Comparison of ENCODE assay signal across 30 cellular contexts in the genomic region with DNA sequence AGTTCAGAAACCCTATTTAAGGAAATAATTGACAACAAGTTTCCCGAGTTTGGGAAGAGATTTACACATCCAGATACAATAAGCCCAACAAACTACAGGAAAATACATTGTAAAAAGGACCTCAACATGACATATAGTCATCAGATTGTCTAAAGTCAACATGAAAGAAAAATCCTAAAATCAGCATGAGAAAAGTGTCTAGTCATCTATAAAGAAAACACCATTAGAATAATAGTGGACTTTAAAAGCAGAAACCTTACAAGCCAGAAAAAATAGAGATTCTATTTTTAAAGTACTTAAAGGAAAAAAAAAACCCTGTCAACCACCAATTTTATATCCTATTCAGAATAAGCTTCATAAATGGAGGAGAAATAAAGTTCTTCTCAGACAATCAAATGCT. TPM values are rescaled to one million over a fixed set of nuclear protein-coding genes. Genes with fewer than 3 reads are reported as not detected.
DNase-seq lines count a peak whose midpoint lies in the region; ATAC-seq, FAIRE-seq and TF ChIP-seq lines count a peak whose summit lies in the region.
"Had no signal": no experiment of that assay in that cellular context is flagged by ENCODE, and none has a peak within 500 bp of the region (broad histone marks: within the 10 kb centered on the region; RNA-seq: fewer than 3 reads in every experiment).

No MANE protein-coding gene starts in this region.

- H3K4me3 ChIP-seq in HepG2 (replicated peaks in 1 of 3; ENCODE audit: insufficient read depth in 1 of 3, low read depth in 2 of 3, low read length in 3 of 3) (no peak overlapping the region), right lobe of liver (no peak overlapping the region), K562 (no peak overlapping the region)
- H3K4me3 ChIP-seq: BLaER1, GM12878 had no signal

- TF ChIP-seq EP300 in HepG2 (IDR thresholded peaks at IDR 0.05; ENCODE audit: low read depth in 2 of 2, low read length in 2 of 2), result no peak
- no peak for TF ChIP-seq EP300 in HepG2 (CRISPR knock-in tag; IDR thresholded peaks at IDR 0.05; ENCODE audit: borderline replicate concordance)
- TF ChIP-seq EP300 in K562 (IDR thresholded peaks at IDR 0.05; ENCODE audit: low read length), result no peak

- H3K9ac ChIP-seq in HepG2 (ENCODE audit: insufficient read depth, low read depth, low read length) (no peak overlapping the region), K562 (ENCODE audit: insufficient read depth in 1 of 2, low read depth in 2 of 2, low read length in 2 of 2) (no peak overlapping the region)
- H3K9ac ChIP-seq: BLaER1 had no signal

- no peak for DNase-seq in HepG2 (ENCODE audit: low spot score)
- DNase-seq in right lobe of liver, result no peak
- DNase-seq in K562 (ENCODE audit: extremely low read depth in 1 of 4, low spot score in 3 of 4), result no peak
- DNase-seq in activated CD8-positive, alpha-beta memory T cell treated with anti-CD3 and anti-CD28 coated beads, Interleukin-2, amount 50 U/mL, for 4 hours, result no peak
- DNase-seq: ACHN; BE2C; C1 segment of cervical spinal cord; CD4-positive, alpha-beta memory T cell; CD4-positive, CD25-positive, alpha-beta regulatory T cell; CD8-positive, alpha-beta memory T cell; COR-L47; DMS 273 treated with DMSO at 0.1 percent for 48 hours; DMS153; DMS53; DMS79; DND-41; EL; GDM1 had no signal

- H3K4me1 ChIP-seq in HepG2 (ENCODE audit: insufficient read depth, low read length), result no peaks in the 10 kb centered on the region
- H3K4me1 ChIP-seq in right lobe of liver, result no peaks in the 10 kb centered on the region
- no peaks in the 10 kb centered on the region for H3K4me1 ChIP-seq in K562 (replicated peaks in 1 of 2; ENCODE audit: control insufficient read depth in 2 of 2, insufficient read depth in 2 of 2, low read length in 2 of 2)
- H3K4me1 ChIP-seq: BE2C, BLaER1 had no signal

- 3% methylated on average over 1 of the region's 1 CpG for WGBS in HepG2 (ENCODE audit: low lambda C conversion rate)
- WGBS in right lobe of liver (ENCODE audit: insufficient coverage, low coverage, low lambda C conversion rate, missing lambda C conversion rate), result 5% methylated on average over 1 of the region's 1 CpG
- 0% methylated on average over 1 of the region's 1 CpG for WGBS in K562 (ENCODE audit: insufficient coverage, low coverage, missing lambda C conversion rate)

- H3K4me2 ChIP-seq in HepG2 (ENCODE audit: low read depth, low read length) (no peak overlapping the region), K562 (ENCODE audit: insufficient read depth, low read length) (no peak overlapping the region)
- H3K4me2 ChIP-seq: BLaER1 had no signal

- no peaks in the 10 kb centered on the region for H3K79me2 ChIP-seq in HepG2 (ENCODE audit: insufficient read depth, low read length)
- H3K79me2 ChIP-seq in K562 (ENCODE audit: control insufficient read depth, insufficient read depth, low read length), result no peaks in the 10 kb centered on the region

- FAIRE-seq in HepG2 (lab: Jason Lieb, UNC), result no peak
- FAIRE-seq in K562 (lab: Jason Lieb, UNC), result no peak
- FAIRE-seq: GM12878, GM12892, GM18507, GM19239 had no signal

- H3K36me3 ChIP-seq in HepG2 (replicated peaks in 1 of 2; ENCODE audit: control insufficient read depth in 1 of 2, insufficient read depth in 2 of 2, low read length in 2 of 2) (no peaks in the 10 kb centered on the region), right lobe of liver (no peaks in the 10 kb centered on the region), K562 (ENCODE audit: control insufficient read depth, insufficient read depth, low read length) (no peaks in the 10 kb centered on the region)
- H3K36me3 ChIP-seq: BE2C, BLaER1 had no signal

- H4K20me1 ChIP-seq in HepG2 (ENCODE audit: insufficient read depth, low read length) (no peaks in the 10 kb centered on the region), K562 (replicated peaks; ENCODE audit: control insufficient read depth, insufficient read depth, low read length) (no peaks in the 10 kb centered on the region)
- H4K20me1 ChIP-seq: BLaER1 had no signal

- intact Hi-C loops in HepG2 (cut with micrococcal nuclease; ENCODE audit: unreplicated experiment) (no loop called here), right lobe of liver (cut with DNase I) (no loop called here), K562 (cut with micrococcal nuclease) (no loop called here)

- no peak for ATAC-seq in HepG2
- ATAC-seq in right lobe of liver, result no peak
- ATAC-seq in K562, result no peak
- ATAC-seq: GM12878 had no signal

- CTCF ChIA-PET in HepG2 (lab: Yijun Ruan, JAX; ENCODE audit: low intra/inter-chr PET ratio, low total read pairs), result no interaction called here
- CTCF ChIA-PET in K562 (lab: Yijun Ruan, JAX; ENCODE audit: low intra/inter-chr PET ratio), result no interaction called here

- no peaks in the 10 kb centered on the region; a peak in 1 of 5 replicates for H3K27me3 ChIP-seq in HepG2 (ENCODE audit: control insufficient read depth in 1 of 2, insufficient read depth in 2 of 2, low read length in 2 of 2)
- no peaks in the 10 kb centered on the region for H3K27me3 ChIP-seq in right lobe of liver
- no peaks in the 10 kb centered on the region; a peak in 1 of 5 replicates for H3K27me3 ChIP-seq in K562 (ENCODE audit: control insufficient read depth in 2 of 2, insufficient read depth in 2 of 2, low read length in 2 of 2)
- H3K27me3 ChIP-seq: BE2C, BLaER1 had no signal

- H3K9me3 ChIP-seq in HepG2 (ENCODE audit: low read length), result no peaks in the 10 kb centered on the region
- H3K9me3 ChIP-seq in right lobe of liver, result no peaks in the 10 kb centered on the region
- no peaks in the 10 kb centered on the region for H3K9me3 ChIP-seq in K562 (replicated peaks; ENCODE audit: control insufficient read depth, insufficient read depth, low read depth, low read length)
- H3K9me3 ChIP-seq: BE2C, BLaER1 had no signal

- no peaks in the 10 kb centered on the region for H3K9me1 ChIP-seq in K562 (ENCODE audit: control insufficient read depth, insufficient read depth, low read length)

- TF ChIP-seq POLR2A in HepG2 (IDR thresholded peaks at IDR 0.05; ENCODE audit: insufficient read depth in 1 of 2, low read depth in 2 of 2, low read length in 2 of 2) (no peak), right lobe of liver (IDR thresholded peaks at IDR 0.05) (no peak), K562 (conservative IDR thresholded peaks at IDR 0.05) (no peak)

- TF ChIP-seq RAD21 in HepG2 (CRISPR knock-in tag; IDR thresholded peaks at IDR 0.05) (no peak), K562 (CRISPR knock-in tag; conservative IDR thresholded peaks at IDR 0.05 in 1 of 2, IDR thresholded peaks at IDR 0.05 in 1 of 2) (no peak)

- in situ Hi-C loops in HepG2 (cut with HindIII; ENCODE audit: extremely low pct_ligation_motif_present, low pct_unique_long_range_greater_than_20kb) (no loop called here), K562 (cut with MboI) (no loop called here)

- POLR2A ChIA-PET in HepG2 (lab: Yijun Ruan, JAX) (no interaction called here), K562 (lab: Yijun Ruan, JAX) (no interaction called here)

- BruUV-seq in HepG2 (replicated peaks; lab: Mats Ljungman, UMichigan), result no TSS peak
- BruUV-seq in K562 (replicated peaks; lab: Mats Ljungman, UMichigan), result no TSS peak

- H3K27ac ChIP-seq in HepG2 (ENCODE audit: extremely low read length, insufficient read depth, low read length), result no peak overlapping the region
- H3K27ac ChIP-seq in right lobe of liver, result no peak overlapping the region
- H3K27ac ChIP-seq in K562 (ENCODE audit: extremely low read depth, low read depth, low read length), result no peak overlapping the region
- H3K27ac ChIP-seq: 22Rv1, BLaER1 had no signal

- TF ChIP-seq CTCF in HepG2 (CRISPR knock-in tag; IDR thresholded peaks at IDR 0.05) (no peak), right lobe of liver (IDR thresholded peaks at IDR 0.05) (no peak), K562 (IDR thresholded peaks at IDR 0.05 in 2 of 3, conservative IDR thresholded peaks at IDR 0.05 in 1 of 3; ENCODE audit: insufficient read depth in 2 of 3, low read depth in 1 of 3, low read length in 3 of 3) (no peak)

- no peak overlapping the region for H2AFZ ChIP-seq in HepG2 (ENCODE audit: low read length)
- no peak overlapping the region for H2AFZ ChIP-seq in K562 (ENCODE audit: low read depth, low read length)

RNA-seq across cellular contexts. Expression of a gene that starts 1.4 kb away (rescaled TPM):
- total RNA-seq in HepG2 (2016; rRNA removed; fragmentation: Illumina TruSeq; extraction: Trizol) (not detected in 2 replicates), right lobe of liver (not detected), K562 (2014; rRNA removed) (not detected in 2 replicates), K562 (2014; rRNA removed; fragmentation: Illumina TruSeq; extraction: Trizol) (not detected in 2 replicates), K562 (2015; rRNA removed; fragmentation: Illumina TruSeq; extraction: Trizol) (not detected in 2 replicates), K562 (2021) (not detected in 2 replicates)
- total RNA-seq in HepG2 (2016; cell fraction: cytosol; rRNA removed; fragmentation: Illumina TruSeq; extraction: Trizol; ENCODE audit: low read depth), result not detected in 2 replicates
- not detected in 2 replicates for total RNA-seq in HepG2 (2016; cell fraction: insoluble cytoplasmic fraction; rRNA removed; fragmentation: Illumina TruSeq; extraction: Trizol)
- not detected in 2 replicates for total RNA-seq in HepG2 (2016; cell fraction: membrane; rRNA removed; fragmentation: Illumina TruSeq; extraction: Trizol)
- total RNA-seq in HepG2 (2016; cell fraction: nucleus; rRNA removed; fragmentation: Illumina TruSeq; extraction: Trizol), result not detected in 2 replicates
- polyA plus RNA-seq in HepG2 (2011; rRNA removed) (not detected in 2 replicates), K562 (2011; rRNA removed) (not detected in 2 replicates), K562 (2014; fragmentation: Illumina TruSeq; extraction: Trizol) (not detected in 2 replicates), K562 (2014; fragmentation: Nextera tagmentation; extraction: Ambion mirVana) (not detected), K562 (2014; rRNA removed) (not detected in 2 replicates)
- polyA plus RNA-seq in HepG2 (2011; cell fraction: cytosol; rRNA removed), result not detected in 2 replicates
- polyA plus RNA-seq in HepG2 (2011; cell fraction: nucleus; rRNA removed), result not detected in 2 replicates
- not detected in 2 replicates for polyA plus RNA-seq in HepG2 (2012)
- not detected in 2 replicates for polyA plus RNA-seq in HepG2 (2016; cell fraction: cytosol; fragmentation: Illumina TruSeq; extraction: Trizol; ENCODE audit: low read depth)
- not detected in 2 replicates for polyA plus RNA-seq in HepG2 (2016; cell fraction: insoluble cytoplasmic fraction; fragmentation: Illumina TruSeq; extraction: Trizol; ENCODE audit: low read depth)
- polyA plus RNA-seq in HepG2 (2016; cell fraction: membrane; fragmentation: Illumina TruSeq; extraction: Trizol; ENCODE audit: low read depth), result not detected in 2 replicates
- not detected in 2 replicates for polyA plus RNA-seq in HepG2 (2016; cell fraction: nucleus; fragmentation: Illumina TruSeq; extraction: Trizol; ENCODE audit: insufficient read depth, low read depth)
- polyA minus RNA-seq in HepG2 (2011; rRNA and poly(A)+ RNA removed; ENCODE audit: low replicate concordance), result not detected in 2 replicates
- not detected in 2 replicates for polyA minus RNA-seq in HepG2 (2011; cell fraction: cytosol; rRNA and poly(A)+ RNA removed)
- polyA minus RNA-seq in HepG2 (2011; cell fraction: nucleus; rRNA and poly(A)+ RNA removed), result not detected in 2 replicates
- total RNA-seq in K562 (2011; cell fraction: chromatin; rRNA removed; ENCODE audit: low replicate concordance), result not detected in 2 replicates
- not detected in 2 replicates for total RNA-seq in K562 (2011; cell fraction: nucleolus; rRNA removed)
- not detected in 2 replicates for total RNA-seq in K562 (2011; cell fraction: nucleoplasm; rRNA removed)
- not detected in 2 replicates for polyA plus RNA-seq in K562 (2011; cell fraction: cytosol; rRNA removed)
- not detected in 2 replicates for polyA plus RNA-seq in K562 (2011; cell fraction: nucleus; rRNA removed)
- not detected in 2 replicates for polyA plus RNA-seq in K562 (2012)
- polyA minus RNA-seq in K562 (2011; rRNA and poly(A)+ RNA removed), result not detected in 2 replicates
- polyA minus RNA-seq in K562 (2011; cell fraction: cytosol; rRNA and poly(A)+ RNA removed), result not detected in 2 replicates
- not detected in 2 replicates for polyA minus RNA-seq in K562 (2011; cell fraction: nucleus; rRNA and poly(A)+ RNA removed)
- total RNA-seq: A172; A673; CD4-positive, CD25-positive, alpha-beta regulatory T cell; CD8-positive, alpha-beta memory T cell; Daoy; G401; GM12878 had no signal
- polyA plus RNA-seq: CD14-positive monocyte; CD4-positive, alpha-beta memory T cell; CD4-positive, CD25-positive, alpha-beta regulatory T cell; CD8-positive, alpha-beta memory T cell had no signal

RNA-seq across cellular contexts. Expression of a gene that starts 12.8 kb away (rescaled TPM):
- total RNA-seq in HepG2 (2016; rRNA removed; fragmentation: Illumina TruSeq; extraction: Trizol) (not detected in 2 replicates), right lobe of liver (not detected), K562 (2014; rRNA removed) (not detected in 2 replicates), K562 (2014; rRNA removed; fragmentation: Illumina TruSeq; extraction: Trizol) (not detected in 2 replicates), K562 (2015; rRNA removed; fragmentation: Illumina TruSeq; extraction: Trizol) (not detected in 2 replicates), K562 (2021) (not detected in 2 replicates)
- total RNA-seq in HepG2 (2016; cell fraction: cytosol; rRNA removed; fragmentation: Illumina TruSeq; extraction: Trizol; ENCODE audit: low read depth), result not detected in 2 replicates
- 0.11 TPM in 1 of 2 replicates, not detected in the other for total RNA-seq in HepG2 (2016; cell fraction: insoluble cytoplasmic fraction; rRNA removed; fragmentation: Illumina TruSeq; extraction: Trizol)
- total RNA-seq in HepG2 (2016; cell fraction: membrane; rRNA removed; fragmentation: Illumina TruSeq; extraction: Trizol), result not detected in 2 replicates
- not detected in 2 replicates for total RNA-seq in HepG2 (2016; cell fraction: nucleus; rRNA removed; fragmentation: Illumina TruSeq; extraction: Trizol)
- polyA plus RNA-seq in HepG2 (2011; rRNA removed) (0.07 TPM in 1 of 2 replicates, not detected in the other), K562 (2011; rRNA removed) (not detected in 2 replicates), K562 (2014; fragmentation: Illumina TruSeq; extraction: Trizol) (not detected in 2 replicates), K562 (2014; fragmentation: Nextera tagmentation; extraction: Ambion mirVana) (not detected), K562 (2014; rRNA removed) (0.20 TPM in 1 of 2 replicates, not detected in the other)
- not detected in 2 replicates for polyA plus RNA-seq in HepG2 (2011; cell fraction: cytosol; rRNA removed)
- polyA plus RNA-seq in HepG2 (2011; cell fraction: nucleus; rRNA removed), result not detected in 2 replicates
- polyA plus RNA-seq in HepG2 (2012), result not detected in 2 replicates
- polyA plus RNA-seq in HepG2 (2016; cell fraction: cytosol; fragmentation: Illumina TruSeq; extraction: Trizol; ENCODE audit: low read depth), result 0.12 TPM in 1 of 2 replicates, not detected in the other
- not detected in 2 replicates for polyA plus RNA-seq in HepG2 (2016; cell fraction: insoluble cytoplasmic fraction; fragmentation: Illumina TruSeq; extraction: Trizol; ENCODE audit: low read depth)
- not detected in 2 replicates for polyA plus RNA-seq in HepG2 (2016; cell fraction: membrane; fragmentation: Illumina TruSeq; extraction: Trizol; ENCODE audit: low read depth)
- not detected in 2 replicates for polyA plus RNA-seq in HepG2 (2016; cell fraction: nucleus; fragmentation: Illumina TruSeq; extraction: Trizol; ENCODE audit: insufficient read depth, low read depth)
- polyA minus RNA-seq in HepG2 (2011; rRNA and poly(A)+ RNA removed; ENCODE audit: low replicate concordance), result not detected in 2 replicates
- not detected in 2 replicates for polyA minus RNA-seq in HepG2 (2011; cell fraction: cytosol; rRNA and poly(A)+ RNA removed)
- polyA minus RNA-seq in HepG2 (2011; cell fraction: nucleus; rRNA and poly(A)+ RNA removed), result not detected in 2 replicates
- not detected in 2 replicates for total RNA-seq in K562 (2011; cell fraction: chromatin; rRNA removed; ENCODE audit: low replicate concordance)
- total RNA-seq in K562 (2011; cell fraction: nucleolus; rRNA removed), result not detected in 2 replicates
- not detected in 2 replicates for total RNA-seq in K562 (2011; cell fraction: nucleoplasm; rRNA removed)
- polyA plus RNA-seq in K562 (2011; cell fraction: cytosol; rRNA removed), result not detected in 2 replicates
- polyA plus RNA-seq in K562 (2011; cell fraction: nucleus; rRNA removed), result not detected in 2 replicates
- not detected in 2 replicates for polyA plus RNA-seq in K562 (2012)
- not detected in 2 replicates for polyA minus RNA-seq in K562 (2011; rRNA and poly(A)+ RNA removed)
- not detected in 2 replicates for polyA minus RNA-seq in K562 (2011; cell fraction: cytosol; rRNA and poly(A)+ RNA removed)
- polyA minus RNA-seq in K562 (2011; cell fraction: nucleus; rRNA and poly(A)+ RNA removed), result not detected in 2 replicates
- total RNA-seq: A172; A673; CD4-positive, alpha-beta memory T cell; CD4-positive, CD25-positive, alpha-beta regulatory T cell; Daoy; G401; GM12878 had no signal
- polyA plus RNA-seq: AG04450; CD14-positive monocyte; CD4-positive, alpha-beta memory T cell; CD4-positive, CD25-positive, alpha-beta regulatory T cell; CD8-positive, alpha-beta memory T cell had no signal

RNA-seq across cellular contexts. Expression of a gene that starts 22.6 kb away (rescaled TPM):
- total RNA-seq in HepG2 (2016; rRNA removed; fragmentation: Illumina TruSeq; extraction: Trizol) (not detected in 2 replicates), right lobe of liver (not detected), K562 (2014; rRNA removed) (not detected in 2 replicates), K562 (2014; rRNA removed; fragmentation: Illumina TruSeq; extraction: Trizol) (not detected in 2 replicates), K562 (2015; rRNA removed; fragmentation: Illumina TruSeq; extraction: Trizol) (not detected in 2 replicates), K562 (2021) (not detected in 2 replicates)
- not detected in 2 replicates for total RNA-seq in HepG2 (2016; cell fraction: cytosol; rRNA removed; fragmentation: Illumina TruSeq; extraction: Trizol; ENCODE audit: low read depth)
- total RNA-seq in HepG2 (2016; cell fraction: insoluble cytoplasmic fraction; rRNA removed; fragmentation: Illumina TruSeq; extraction: Trizol), result not detected in 2 replicates
- total RNA-seq in HepG2 (2016; cell fraction: membrane; rRNA removed; fragmentation: Illumina TruSeq; extraction: Trizol), result not detected in 2 replicates
- total RNA-seq in HepG2 (2016; cell fraction: nucleus; rRNA removed; fragmentation: Illumina TruSeq; extraction: Trizol), result not detected in 2 replicates
- polyA plus RNA-seq in HepG2 (2011; rRNA removed) (not detected in 2 replicates), K562 (2011; rRNA removed) (not detected in 2 replicates), K562 (2014; fragmentation: Illumina TruSeq; extraction: Trizol) (not detected in 2 replicates), K562 (2014; fragmentation: Nextera tagmentation; extraction: Ambion mirVana) (not detected), K562 (2014; rRNA removed) (not detected in 2 replicates)
- not detected in 2 replicates for polyA plus RNA-seq in HepG2 (2011; cell fraction: cytosol; rRNA removed)
- polyA plus RNA-seq in HepG2 (2011; cell fraction: nucleus; rRNA removed), result not detected in 2 replicates
- not detected in 2 replicates for polyA plus RNA-seq in HepG2 (2012)
- not detected in 2 replicates for polyA plus RNA-seq in HepG2 (2016; cell fraction: cytosol; fragmentation: Illumina TruSeq; extraction: Trizol; ENCODE audit: low read depth)
- not detected in 2 replicates for polyA plus RNA-seq in HepG2 (2016; cell fraction: insoluble cytoplasmic fraction; fragmentation: Illumina TruSeq; extraction: Trizol; ENCODE audit: low read depth)
- polyA plus RNA-seq in HepG2 (2016; cell fraction: membrane; fragmentation: Illumina TruSeq; extraction: Trizol; ENCODE audit: low read depth), result not detected in 2 replicates
- not detected in 2 replicates for polyA plus RNA-seq in HepG2 (2016; cell fraction: nucleus; fragmentation: Illumina TruSeq; extraction: Trizol; ENCODE audit: insufficient read depth, low read depth)
- polyA minus RNA-seq in HepG2 (2011; rRNA and poly(A)+ RNA removed; ENCODE audit: low replicate concordance), result not detected in 2 replicates
- not detected in 2 replicates for polyA minus RNA-seq in HepG2 (2011; cell fraction: cytosol; rRNA and poly(A)+ RNA removed)
- polyA minus RNA-seq in HepG2 (2011; cell fraction: nucleus; rRNA and poly(A)+ RNA removed), result not detected in 2 replicates
- total RNA-seq in K562 (2011; cell fraction: chromatin; rRNA removed; ENCODE audit: low replicate concordance), result not detected in 2 replicates
- total RNA-seq in K562 (2011; cell fraction: nucleolus; rRNA removed), result not detected in 2 replicates
- total RNA-seq in K562 (2011; cell fraction: nucleoplasm; rRNA removed), result not detected in 2 replicates
- polyA plus RNA-seq in K562 (2011; cell fraction: cytosol; rRNA removed), result not detected in 2 replicates
- polyA plus RNA-seq in K562 (2011; cell fraction: nucleus; rRNA removed), result not detected in 2 replicates
- not detected in 2 replicates for polyA plus RNA-seq in K562 (2012)
- polyA minus RNA-seq in K562 (2011; rRNA and poly(A)+ RNA removed), result not detected in 2 replicates
- polyA minus RNA-seq in K562 (2011; cell fraction: cytosol; rRNA and poly(A)+ RNA removed), result not detected in 2 replicates
- polyA minus RNA-seq in K562 (2011; cell fraction: nucleus; rRNA and poly(A)+ RNA removed), result not detected in 2 replicates
- total RNA-seq: A172; A673; CD4-positive, alpha-beta memory T cell; CD4-positive, CD25-positive, alpha-beta regulatory T cell; CD8-positive, alpha-beta memory T cell; Daoy; G401; GM12878 had no signal
- polyA plus RNA-seq: AG04450; CD14-positive monocyte; CD4-positive, alpha-beta memory T cell; CD4-positive, CD25-positive, alpha-beta regulatory T cell; CD8-positive, alpha-beta memory T cell; GM12878 had no signal
